8 cellular contexts compared by ENCODE assay signal in the genomic region with DNA sequence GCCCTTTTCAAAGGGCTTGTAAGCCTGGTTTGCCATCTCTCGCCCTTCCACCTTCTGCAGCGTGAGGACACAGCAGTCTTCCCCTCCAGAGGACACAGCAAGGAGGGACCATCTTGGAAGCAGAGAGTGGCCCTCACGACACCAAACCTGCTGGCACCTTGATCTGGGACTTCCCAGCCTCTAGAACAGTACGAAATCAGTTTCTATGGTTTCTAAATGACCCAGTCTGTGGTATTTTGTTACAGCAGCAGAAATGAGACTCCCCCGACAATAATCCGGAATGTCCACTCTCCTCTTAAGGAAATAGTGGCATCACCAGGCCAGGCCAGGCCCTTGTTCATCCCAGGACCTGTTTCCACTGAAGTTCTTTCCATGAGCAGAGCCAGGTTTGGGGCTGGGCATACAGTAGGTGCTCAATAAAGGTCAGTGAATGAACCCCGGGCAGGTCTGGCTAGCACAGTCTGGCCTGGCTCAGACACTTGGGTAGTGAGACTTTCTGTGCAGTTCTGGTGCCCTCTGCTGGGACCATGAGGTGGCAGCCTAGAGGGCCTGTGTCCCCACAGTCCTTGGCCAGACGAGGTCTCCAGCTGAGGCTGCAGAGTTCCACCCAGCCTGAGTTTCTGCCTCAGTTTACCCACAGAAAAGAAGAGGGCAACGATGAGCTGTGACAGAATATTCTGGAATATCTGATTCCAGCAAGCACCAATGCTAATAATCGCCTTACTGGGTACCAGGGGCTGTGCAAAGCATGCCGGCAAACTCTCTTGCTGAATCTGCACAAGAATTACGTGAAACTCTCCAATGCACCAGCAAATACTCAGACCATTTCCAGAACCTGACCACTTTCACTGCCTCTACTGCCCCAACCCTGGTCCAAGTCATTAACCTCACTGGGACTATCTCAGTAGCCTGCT. TPM values are rescaled to one million over a fixed set of nuclear protein-coding genes. Genes with fewer than 3 reads are reported as not detected.
DNase-seq lines count a peak whose midpoint lies in the region; ATAC-seq and TF ChIP-seq lines count a peak whose summit lies in the region.

No MANE protein-coding gene starts in this region.

- peak; percentile 73 to 96 for TF ChIP-seq CTCF in GM23338 (conservative IDR thresholded peaks at IDR 0.05; ENCODE audit: low read depth in 2 of 2)
- TF ChIP-seq CTCF in astrocyte of the spinal cord (IDR thresholded peaks at IDR 0.05; ENCODE audit: low read depth, low read length), result peak; percentile 94

- H3K9me2 ChIP-seq in GM23338 (ENCODE audit: insufficient read depth), result no peaks in the 10 kb centered on the region

- no peak overlapping the region for H3K4me2 ChIP-seq in GM23338

- DNase-seq in DMS153 treated with DMSO at 0.1 percent for 48 hours (lab: John Stamatoyannopoulos, UW; ENCODE audit: unreplicated experiment) (peak; percentile 50), GM23338 (ENCODE audit: low spot score) (peak; percentile 70), NCI-H1105 (lab: John Stamatoyannopoulos, UW) (peak; percentile 35), T1000 (lab: John Stamatoyannopoulos, UW) (peak; percentile 98), astrocyte of the spinal cord (ENCODE audit: low read depth, low spot score) (peak; percentile 62), iPS-NIHi11 (ENCODE audit: low spot score) (peak; percentile 85)
- peak; percentile 51 to 75 (median 64) for DNase-seq in stimulated activated CD4-positive, alpha-beta T cell treated with anti-CD3 and anti-CD28 coated beads, Interleukin-12 subunit alpha, Interleukin-12 subunit beta, amount 100 ng/mL, for 48 hours (ENCODE audit: low read depth in 2 of 3, low spot score in 1 of 3)

- no peaks in the 10 kb centered on the region; the same call in 2 of the 3 replicates for H3K36me3 Mint-ChIP-seq in GM23338 (ENCODE audit: low read depth)

- no peak overlapping the region for H3K27ac ChIP-seq in GM23338 (ENCODE audit: low read depth)

- H3K4me1 Mint-ChIP-seq in GM23338, result no peaks in the 10 kb centered on the region

- H3K79me2 ChIP-seq in GM23338 (replicated peaks; ENCODE audit: insufficient read depth), result no peaks in the 10 kb centered on the region

- no peaks in the 10 kb centered on the region for H3K4me1 ChIP-seq in GM23338 (ENCODE audit: insufficient read depth)

- no peak overlapping the region for H3K4me3 Mint-ChIP-seq in GM23338

- H4K20me1 ChIP-seq in GM23338 (replicated peaks; ENCODE audit: insufficient read depth), result 0 out of 2 replicates have a peak, but pooled peaks cover 12% of the 10 kb centered on the region

- H3K9me3 Mint-ChIP-seq in GM23338, result no peaks in the 10 kb centered on the region

- H3K27ac Mint-ChIP-seq in GM23338, result no peak overlapping the region

- ATAC-seq in GM23338 (peak; percentile 98), GM19452 (IDR thresholded peaks at IDR 0.05; ENCODE audit: unreplicated experiment) (no peak)

- in situ Hi-C loops in astrocyte of the spinal cord (cut with HindIII; ENCODE audit: low sequenced_read_pairs), result no loop called here

- no peaks in the 10 kb centered on the region for H3K36me3 ChIP-seq in GM23338 (ENCODE audit: insufficient read depth)

- H2AFZ ChIP-seq in GM23338, result no peak overlapping the region

- H3K4me3 ChIP-seq in GM23338 (no peak overlapping the region), astrocyte of the spinal cord (ENCODE audit: low read depth, low read length) (no peak overlapping the region)

- H3K27me3 ChIP-seq in GM23338 (ENCODE audit: insufficient read depth), result no peaks in the 10 kb centered on the region

- peaks cover 10% of the 10 kb centered on the region for H3K27me3 Mint-ChIP-seq in GM23338 (ENCODE audit: insufficient read depth, low read depth, poor library complexity)

- H3F3A ChIP-seq in GM23338 (replicated peaks; ENCODE audit: low read depth), result no peaks in the 10 kb centered on the region

TF ChIP-seq in GM23338, 12 proteins besides CTCF, POLR2A, EP300 and RAD21 (continues in another document):
- TF ChIP-seq NANOG (IDR thresholded peaks at IDR 0.05; ENCODE audit: borderline replicate concordance), result no peak
- TF ChIP-seq, protein P1, sequence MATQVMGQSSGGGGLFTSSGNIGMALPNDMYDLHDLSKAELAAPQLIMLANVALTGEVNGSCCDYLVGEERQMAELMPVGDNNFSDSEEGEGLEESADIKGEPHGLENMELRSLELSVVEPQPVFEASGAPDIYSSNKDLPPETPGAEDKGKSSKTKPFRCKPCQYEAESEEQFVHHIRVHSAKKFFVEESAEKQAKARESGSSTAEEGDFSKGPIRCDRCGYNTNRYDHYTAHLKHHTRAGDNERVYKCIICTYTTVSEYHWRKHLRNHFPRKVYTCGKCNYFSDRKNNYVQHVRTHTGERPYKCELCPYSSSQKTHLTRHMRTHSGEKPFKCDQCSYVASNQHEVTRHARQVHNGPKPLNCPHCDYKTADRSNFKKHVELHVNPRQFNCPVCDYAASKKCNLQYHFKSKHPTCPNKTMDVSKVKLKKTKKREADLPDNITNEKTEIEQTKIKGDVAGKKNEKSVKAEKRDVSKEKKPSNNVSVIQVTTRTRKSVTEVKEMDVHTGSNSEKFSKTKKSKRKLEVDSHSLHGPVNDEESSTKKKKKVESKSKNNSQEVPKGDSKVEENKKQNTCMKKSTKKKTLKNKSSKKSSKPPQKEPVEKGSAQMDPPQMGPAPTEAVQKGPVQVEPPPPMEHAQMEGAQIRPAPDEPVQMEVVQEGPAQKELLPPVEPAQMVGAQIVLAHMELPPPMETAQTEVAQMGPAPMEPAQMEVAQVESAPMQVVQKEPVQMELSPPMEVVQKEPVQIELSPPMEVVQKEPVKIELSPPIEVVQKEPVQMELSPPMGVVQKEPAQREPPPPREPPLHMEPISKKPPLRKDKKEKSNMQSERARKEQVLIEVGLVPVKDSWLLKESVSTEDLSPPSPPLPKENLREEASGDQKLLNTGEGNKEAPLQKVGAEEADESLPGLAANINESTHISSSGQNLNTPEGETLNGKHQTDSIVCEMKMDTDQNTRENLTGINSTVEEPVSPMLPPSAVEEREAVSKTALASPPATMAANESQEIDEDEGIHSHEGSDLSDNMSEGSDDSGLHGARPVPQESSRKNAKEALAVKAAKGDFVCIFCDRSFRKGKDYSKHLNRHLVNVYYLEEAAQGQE (IDR thresholded peaks at IDR 0.05; ENCODE audit: unreplicated experiment), result no peak
- TF ChIP-seq EZH2 (IDR thresholded peaks at IDR 0.05; ENCODE audit: low read depth, unreplicated experiment), result no peak
- TF ChIP-seq POLR2AphosphoS5 (IDR thresholded peaks at IDR 0.05; ENCODE audit: low read depth), result no peak
- TF ChIP-seq, protein P2, sequence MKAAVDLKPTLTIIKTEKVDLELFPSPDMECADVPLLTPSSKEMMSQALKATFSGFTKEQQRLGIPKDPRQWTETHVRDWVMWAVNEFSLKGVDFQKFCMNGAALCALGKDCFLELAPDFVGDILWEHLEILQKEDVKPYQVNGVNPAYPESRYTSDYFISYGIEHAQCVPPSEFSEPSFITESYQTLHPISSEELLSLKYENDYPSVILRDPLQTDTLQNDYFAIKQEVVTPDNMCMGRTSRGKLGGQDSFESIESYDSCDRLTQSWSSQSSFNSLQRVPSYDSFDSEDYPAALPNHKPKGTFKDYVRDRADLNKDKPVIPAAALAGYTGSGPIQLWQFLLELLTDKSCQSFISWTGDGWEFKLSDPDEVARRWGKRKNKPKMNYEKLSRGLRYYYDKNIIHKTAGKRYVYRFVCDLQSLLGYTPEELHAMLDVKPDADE (IDR thresholded peaks at IDR 0.05), result no peak

RNA-seq across cellular contexts. Expression of a gene that starts 14.0 kb away (rescaled TPM):
- total RNA-seq in GM23338 (2014; rRNA removed; shearing (Covaris generic)), result 7.0 and 7.7 TPM in 2 replicates
- polyA plus RNA-seq in GM23338 (2016; fragmentation: Nextera tagmentation; extraction: Ambion mirVana), result 1.2 and 1.4 TPM in 2 replicates

RNA-seq across cellular contexts. Expression of a gene that starts 22.8 kb away (rescaled TPM):
- total RNA-seq in GM23338 (2014; rRNA removed; shearing (Covaris generic)), result 11.6 and 16.1 TPM in 2 replicates
- 13.1 and 14.3 TPM in 2 replicates for polyA plus RNA-seq in GM23338 (2016; fragmentation: Nextera tagmentation; extraction: Ambion mirVana)

RNA-seq across cellular contexts. Expression of a gene that starts 28.2 kb away (rescaled TPM):
- total RNA-seq in GM23338 (2014; rRNA removed; shearing (Covaris generic)), result 68.7 and 85.5 TPM in 2 replicates
- 169 and 176 TPM in 2 replicates for polyA plus RNA-seq in GM23338 (2016; fragmentation: Nextera tagmentation; extraction: Ambion mirVana)

RNA-seq across cellular contexts. Expression of a gene that starts 56.3 kb away (rescaled TPM):
- total RNA-seq in GM23338 (2014; rRNA removed; shearing (Covaris generic)), result 10.4 and 10.9 TPM in 2 replicates
- polyA plus RNA-seq in GM23338 (2016; fragmentation: Nextera tagmentation; extraction: Ambion mirVana), result 6.7 and 6.8 TPM in 2 replicates

Comparison
In these comparisons a context has a peak if more than half of its experiments do, and no peak if none do; other contexts are left out.
1. DNase-seq: peak in every context shown above with its lines; median percentile 98 in T1000; 85 in iPS-NIHi11; 70 in GM23338; 64 in stimulated activated CD4-positive, alpha-beta T cell treated with anti-CD3 and anti-CD28 coated beads, Interleukin-12 subunit alpha, Interleukin-12 subunit beta, amount 100 ng/mL, for 48 hours; 62 in astrocyte of the spinal cord; 50 in DMS153 treated with DMSO at 0.1 percent for 48 hours; 35 in NCI-H1105.